1 cellular context compared by ENCODE assay signal in genomic region chr2:231227309-231228162, GRCh38.
TF ChIP-seq lines count a peak whose summit lies in the region.

No MANE protein-coding gene starts in this region.

TF ChIP-seq in H1, 55 proteins besides CTCF, POLR2A, EP300 and RAD21 (continued from another document):
- TF ChIP-seq CHD7 (IDR thresholded peaks at IDR 0.05; ENCODE audit: insufficient replicate concordance, low read length) (no peak), RBBP5 (IDR thresholded peaks at IDR 0.05; ENCODE audit: borderline replicate concordance, low read depth, low read length) (no peak), BACH1 (IDR thresholded peaks at IDR 0.05; ENCODE audit: low read length) (peak; percentile 95), MAFK (IDR thresholded peaks at IDR 0.05; ENCODE audit: low read depth, low read length) (peak; percentile 80)
